In the genomic region with DNA sequence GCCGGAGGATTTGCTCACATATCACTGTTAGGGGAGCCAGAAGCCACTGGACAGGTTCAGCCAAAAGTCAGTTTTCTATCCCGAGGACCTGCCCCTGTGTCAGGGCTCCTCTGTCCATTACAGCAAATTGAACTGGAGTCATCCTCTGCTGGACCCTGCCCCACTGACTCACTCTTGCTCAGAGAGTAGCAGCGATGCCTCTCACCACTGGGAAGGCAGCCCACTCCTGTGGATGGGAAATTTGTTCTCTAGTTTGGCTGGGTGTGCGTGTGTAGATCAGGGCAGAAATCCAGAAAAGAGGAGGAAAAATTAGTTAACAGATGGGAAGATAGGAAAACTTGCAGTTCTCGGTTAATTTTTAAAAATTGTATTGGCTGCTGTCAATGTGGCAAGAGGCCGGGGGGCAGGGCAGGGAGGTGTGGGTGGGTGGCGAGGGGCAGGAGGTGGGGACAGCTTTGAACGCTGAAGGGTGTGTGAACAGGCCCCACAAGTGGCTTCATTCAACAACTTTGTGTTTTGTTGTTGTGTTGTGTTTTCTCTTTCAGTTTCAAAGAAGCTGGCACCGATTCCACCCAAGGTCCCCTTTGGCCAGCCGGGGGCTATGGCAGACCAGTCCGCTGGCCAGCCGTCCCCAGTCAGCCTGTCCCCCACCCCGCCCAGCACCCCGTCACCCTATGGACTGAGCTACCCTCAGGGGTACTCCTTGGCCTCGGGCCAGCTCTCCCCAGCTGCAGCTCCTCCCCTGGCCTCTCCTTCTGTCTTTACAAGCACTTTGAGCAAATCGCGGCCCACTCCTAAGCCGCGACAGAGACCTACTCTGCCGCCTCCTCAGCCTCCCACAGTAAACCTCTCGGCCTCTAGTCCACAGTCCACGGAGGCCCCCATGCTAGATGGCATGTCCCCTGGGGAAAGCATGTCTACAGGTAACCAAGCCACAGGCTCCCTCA, we compare ENCODE assay signal across 10 cellular contexts. TPM values are rescaled to one million over a fixed set of nuclear protein-coding genes. Genes with fewer than 3 reads are reported as not detected.
A peak's percentile ranks its signal among the peaks of the same experiment; 100 is the strongest.
DNase-seq lines count a peak whose midpoint lies in the region; ATAC-seq, FAIRE-seq and TF ChIP-seq lines count a peak whose summit lies in the region.
"Had no signal": no experiment of that assay in that cellular context is flagged by ENCODE, and none has a peak within 500 bp of the region (broad histone marks: within the 10 kb centered on the region; RNA-seq: fewer than 3 reads in every experiment).

No MANE protein-coding gene starts in this region.

- peak overlapping the region; percentile 76 for H3K4me3 Mint-ChIP-seq in HFFc6
- H3K4me3 Mint-ChIP-seq: activated B cell treated with CpG ODN at 0.5 μM for 24 hours had no signal

- FAIRE-seq in HepG2 (lab: Jason Lieb, UNC) = no peak
- FAIRE-seq: bronchial epithelial cell had no signal

- no peak overlapping the region for H3K9ac ChIP-seq in HepG2 (ENCODE audit: insufficient read depth, low read depth, low read length)

- H3K27me3 ChIP-seq in breast epithelium (no peaks in the 10 kb centered on the region), HepG2 (ENCODE audit: control insufficient read depth in 1 of 2, insufficient read depth in 2 of 2, low read length in 2 of 2) (no peaks in the 10 kb centered on the region)

- intact Hi-C loops in breast epithelium (cut with DNase I; ENCODE audit: low total_unique reads) = no loop called here
- intact Hi-C loops in HepG2 (cut with micrococcal nuclease; ENCODE audit: unreplicated experiment) = no loop called here

- TF ChIP-seq CTCF in HFFc6 (IDR thresholded peaks at IDR 0.05) (no peak), breast epithelium (IDR thresholded peaks at IDR 0.05) (no peak), HepG2 (CRISPR knock-in tag; IDR thresholded peaks at IDR 0.05) (no peak)

- CTCF ChIA-PET in HepG2 (lab: Yijun Ruan, JAX; ENCODE audit: low intra/inter-chr PET ratio, low total read pairs) = no interaction called here

- no peaks in the 10 kb centered on the region for H3K36me3 ChIP-seq in breast epithelium
- H3K36me3 ChIP-seq in HepG2 (replicated peaks in 1 of 2; ENCODE audit: control insufficient read depth in 1 of 2, insufficient read depth in 2 of 2, low read length in 2 of 2) = no peaks in the 10 kb centered on the region

- no peak for TF ChIP-seq RAD21 in HepG2 (CRISPR knock-in tag; IDR thresholded peaks at IDR 0.05)

- H3K4me1 ChIP-seq in breast epithelium (peaks cover 0 to 3% of the 10 kb centered on the region in 2 donors), HepG2 (ENCODE audit: insufficient read depth, low read length) (peaks cover 4% of the 10 kb centered on the region; the same call in 1 of the 2 replicates)

- H4K20me1 ChIP-seq in HepG2 (ENCODE audit: insufficient read depth, low read length) = no peaks in the 10 kb centered on the region

- no peaks in the 10 kb centered on the region for H3K9me3 ChIP-seq in breast epithelium
- H3K9me3 ChIP-seq in HepG2 (ENCODE audit: low read length) = no peaks in the 10 kb centered on the region

- no peaks in the 10 kb centered on the region for H3K36me3 Mint-ChIP-seq in HFFc6 (ENCODE audit: low read depth)

- no TSS peak for BruUV-seq in HepG2 (replicated peaks; lab: Mats Ljungman, UMichigan)

- 61% methylated on average over 22 of the region's 22 CpGs for WGBS in HepG2 (ENCODE audit: low lambda C conversion rate)

- TF ChIP-seq POLR2A in breast epithelium (IDR thresholded peaks at IDR 0.05) (no peak), HepG2 (IDR thresholded peaks at IDR 0.05; ENCODE audit: insufficient read depth in 1 of 2, low read depth in 2 of 2, low read length in 2 of 2) (no peak)

- no peak overlapping the region for H2AFZ ChIP-seq in HepG2 (ENCODE audit: low read length)

- H3K9me3 Mint-ChIP-seq in HFFc6 = no peaks in the 10 kb centered on the region
- H3K9me3 Mint-ChIP-seq: activated B cell treated with CpG ODN at 0.5 μM for 24 hours had no signal

- TF ChIP-seq EP300 in HepG2 (IDR thresholded peaks at IDR 0.05; ENCODE audit: low read depth in 2 of 2, low read length in 2 of 2) (no peak), HepG2 (CRISPR knock-in tag; IDR thresholded peaks at IDR 0.05; ENCODE audit: borderline replicate concordance) (no peak)

- peak overlapping the region; percentile 3; the same call in 1 of the 2 replicates for H3K4me2 ChIP-seq in HepG2 (ENCODE audit: low read depth, low read length)

- H3K27ac Mint-ChIP-seq in HFFc6 = peak overlapping the region; percentile 59
- H3K27ac Mint-ChIP-seq: activated B cell treated with CpG ODN at 0.5 μM for 24 hours had no signal

- DNase-seq in HFFc6 (peak; percentile 63), breast epithelium (ENCODE audit: low spot score in 2 of 2) (no peak), HepG2 (ENCODE audit: low spot score) (no peak), superior temporal gyrus (ENCODE audit: extremely low spot score) (peak; percentile 53), NCI-H748 (lab: John Stamatoyannopoulos, UW; ENCODE audit: unreplicated experiment) (no peak)
- no peak for DNase-seq in activated T-cell treated with anti-CD3 and anti-CD28 coated beads, Interleukin-2, amount 50 U/mL, for 1 hour
- DNase-seq: activated B cell treated with CpG ODN at 0.5 μM for 24 hours had no signal

- POLR2A ChIA-PET in HepG2 (lab: Yijun Ruan, JAX) = no interaction called here

- in situ Hi-C loops in HepG2 (cut with HindIII; ENCODE audit: extremely low pct_ligation_motif_present, low pct_unique_long_range_greater_than_20kb) = no loop called here

- peak overlapping the region; percentile 69 to 92 for H3K27ac ChIP-seq in breast epithelium
- H3K27ac ChIP-seq in HepG2 (ENCODE audit: extremely low read length, insufficient read depth, low read length) = no peak overlapping the region

- H3K4me3 ChIP-seq in breast epithelium = peak overlapping the region; percentile 18 to 56 (median 28)
- H3K4me3 ChIP-seq in HepG2 (replicated peaks in 1 of 3; ENCODE audit: insufficient read depth in 1 of 3, low read depth in 2 of 3, low read length in 3 of 3) = no peak overlapping the region

- H3K4me1 Mint-ChIP-seq in HFFc6 (ENCODE audit: low read depth) = peaks cover 36% of the 10 kb centered on the region

- peak; percentile 57 for ATAC-seq in HepG2
- no peak for ATAC-seq in GM21526 (IDR thresholded peaks at IDR 0.05; ENCODE audit: low FRiP score, unreplicated experiment)
- ATAC-seq in HG02970 (IDR thresholded peaks at IDR 0.05; ENCODE audit: low FRiP score, unreplicated experiment) = no peak

- no peaks in the 10 kb centered on the region for H3K79me2 ChIP-seq in HepG2 (ENCODE audit: insufficient read depth, low read length)

- peaks cover 12% of the 10 kb centered on the region for H3K27me3 Mint-ChIP-seq in HFFc6 (ENCODE audit: insufficient read depth)
- H3K27me3 Mint-ChIP-seq: activated B cell treated with CpG ODN at 0.5 μM for 24 hours had no signal

TF ChIP-seq in HepG2, 621 proteins besides CTCF, POLR2A, EP300 and RAD21 (continues in another document):
- TF ChIP-seq ZNF234 (CRISPR knock-in tag; conservative IDR thresholded peaks at IDR 0.05) (no peak), IKZF4 (CRISPR knock-in tag; IDR thresholded peaks at IDR 0.05; ENCODE audit: borderline replicate concordance, low read depth, not compliant biosample characterization) (no peak), ZNF550 (CRISPR knock-in tag; IDR thresholded peaks at IDR 0.05; ENCODE audit: borderline replicate concordance) (no peak), KLF11 (CRISPR knock-in tag; IDR thresholded peaks at IDR 0.05) (no peak), JARID2 (CRISPR knock-in tag; IDR thresholded peaks at IDR 0.05; ENCODE audit: insufficient replicate concordance) (no peak), ZNF143 (CRISPR knock-in tag; IDR thresholded peaks at IDR 0.05) (no peak), ZNF235 (CRISPR knock-in tag; IDR thresholded peaks at IDR 0.05; ENCODE audit: borderline replicate concordance) (no peak)
- TF ChIP-seq, protein P1, sequence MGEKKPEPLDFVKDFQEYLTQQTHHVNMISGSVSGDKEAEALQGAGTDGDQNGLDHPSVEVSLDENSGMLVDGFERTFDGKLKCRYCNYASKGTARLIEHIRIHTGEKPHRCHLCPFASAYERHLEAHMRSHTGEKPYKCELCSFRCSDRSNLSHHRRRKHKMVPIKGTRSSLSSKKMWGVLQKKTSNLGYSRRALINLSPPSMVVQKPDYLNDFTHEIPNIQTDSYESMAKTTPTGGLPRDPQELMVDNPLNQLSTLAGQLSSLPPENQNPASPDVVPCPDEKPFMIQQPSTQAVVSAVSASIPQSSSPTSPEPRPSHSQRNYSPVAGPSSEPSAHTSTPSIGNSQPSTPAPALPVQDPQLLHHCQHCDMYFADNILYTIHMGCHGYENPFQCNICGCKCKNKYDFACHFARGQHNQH (CRISPR knock-in tag; IDR thresholded peaks at IDR 0.05) = no peak
- TF ChIP-seq, protein P2, sequence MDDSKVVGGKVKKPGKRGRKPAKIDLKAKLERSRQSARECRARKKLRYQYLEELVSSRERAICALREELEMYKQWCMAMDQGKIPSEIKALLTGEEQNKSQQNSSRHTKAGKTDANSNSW (CRISPR knock-in tag; IDR thresholded peaks at IDR 0.05; ENCODE audit: borderline replicate concordance) = no peak

RNA-seq across cellular contexts. Expression of a gene that starts 33.6 kb away (rescaled TPM):
- 10 to 100 TPM; 49.8 to 63.8 (median 55.7) TPM for total RNA-seq in HFFc6 (2021; fragmentation: NEBNext Ultra II Directional; extraction: Animal tissue kit (Norgen Biotek cat#: 25700))
- total RNA-seq in breast epithelium (10 to 100 TPM; 67.2 to 83.0 (median 76.4) TPM), HepG2 (2016; rRNA removed; fragmentation: Illumina TruSeq; extraction: Trizol) (42.9 and 50.4 TPM in 2 replicates)
- total RNA-seq in HepG2 (2016; cell fraction: cytosol; rRNA removed; fragmentation: Illumina TruSeq; extraction: Trizol; ENCODE audit: low read depth) = 6.8 and 7.4 TPM in 2 replicates
- 38.0 and 55.2 TPM in 2 replicates for total RNA-seq in HepG2 (2016; cell fraction: insoluble cytoplasmic fraction; rRNA removed; fragmentation: Illumina TruSeq; extraction: Trizol)
- 14.0 and 16.1 TPM in 2 replicates for total RNA-seq in HepG2 (2016; cell fraction: membrane; rRNA removed; fragmentation: Illumina TruSeq; extraction: Trizol)
- 48.8 and 59.2 TPM in 2 replicates for total RNA-seq in HepG2 (2016; cell fraction: nucleus; rRNA removed; fragmentation: Illumina TruSeq; extraction: Trizol)
- polyA plus RNA-seq in HepG2 (2011; rRNA removed) = 35.6 and 45.1 TPM in 2 replicates
- 30.3 and 39.0 TPM in 2 replicates for polyA plus RNA-seq in HepG2 (2011; cell fraction: cytosol; rRNA removed)
- 95.9 and 116 TPM in 2 replicates for polyA plus RNA-seq in HepG2 (2011; cell fraction: nucleus; rRNA removed)
- 21.6 and 29.3 TPM in 2 replicates for polyA plus RNA-seq in HepG2 (2012)
- 4.0 and 5.6 TPM in 2 replicates for polyA plus RNA-seq in HepG2 (2016; cell fraction: cytosol; fragmentation: Illumina TruSeq; extraction: Trizol; ENCODE audit: low read depth)
- 33.5 and 45.6 TPM in 2 replicates for polyA plus RNA-seq in HepG2 (2016; cell fraction: insoluble cytoplasmic fraction; fragmentation: Illumina TruSeq; extraction: Trizol; ENCODE audit: low read depth)
- 8.1 and 11.5 TPM in 2 replicates for polyA plus RNA-seq in HepG2 (2016; cell fraction: membrane; fragmentation: Illumina TruSeq; extraction: Trizol; ENCODE audit: low read depth)
- 86.8 and 92.4 TPM in 2 replicates for polyA plus RNA-seq in HepG2 (2016; cell fraction: nucleus; fragmentation: Illumina TruSeq; extraction: Trizol; ENCODE audit: insufficient read depth, low read depth)
- polyA minus RNA-seq in HepG2 (2011; rRNA and poly(A)+ RNA removed; ENCODE audit: low replicate concordance) = 155 and 322 TPM in 2 replicates
- polyA minus RNA-seq in HepG2 (2011; cell fraction: cytosol; rRNA and poly(A)+ RNA removed) = 23.6 and 23.8 TPM in 2 replicates
- polyA minus RNA-seq in HepG2 (2011; cell fraction: nucleus; rRNA and poly(A)+ RNA removed) = 42.5 and 49.9 TPM in 2 replicates

Comparison
In these comparisons a context has a peak if more than half of its experiments do, and no peak if none do; other contexts are left out.
1. DNase-seq: peak in HFFc6 (single experiment) and superior temporal gyrus (single experiment); none in breast epithelium (0 of 2), HepG2 (single experiment), activated T-cell treated with anti-CD3 and anti-CD28 coated beads, Interleukin-2, amount 50 U/mL, for 1 hour (single experiment) and NCI-H748 (single experiment).
2. H3K4me3 ChIP-seq: peak in breast epithelium (3 of 3); none in HepG2 (0 of 3).